In the genomic region with DNA sequence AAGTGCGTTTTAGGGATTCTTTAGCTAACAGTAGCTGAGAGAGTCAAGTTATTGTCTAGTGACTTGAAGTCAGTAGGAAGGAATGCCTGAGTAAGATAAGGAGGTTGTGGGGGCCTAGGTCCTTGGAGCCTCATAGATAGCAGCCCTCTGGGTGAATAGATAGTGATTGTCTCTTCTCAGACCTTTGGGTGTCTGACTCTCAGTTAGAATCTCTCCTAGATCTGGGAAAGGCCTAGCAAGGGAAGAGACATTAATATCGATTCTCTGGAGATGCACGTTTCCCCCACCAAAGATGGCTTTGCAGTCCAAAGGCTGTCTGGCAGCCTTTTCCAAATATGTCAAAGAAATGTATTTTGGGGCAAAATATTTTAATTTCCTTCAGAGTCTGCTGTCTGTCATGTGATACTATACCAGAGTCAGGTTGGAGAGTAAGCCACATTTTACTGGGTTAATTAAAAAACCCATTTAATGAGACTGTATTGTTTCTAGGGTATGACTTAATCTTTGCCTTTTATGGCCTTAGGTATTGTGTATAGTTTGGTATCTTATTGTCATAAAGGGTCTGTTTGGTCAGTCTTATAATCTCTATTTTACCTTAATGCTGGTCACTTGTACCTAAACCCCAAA, we compare ENCODE assay signal across 15 cellular contexts.
A peak's percentile ranks its signal among the peaks of the same experiment; 100 is the strongest.
DNase-seq lines count a peak whose midpoint lies in the region; ATAC-seq lines count a peak whose summit lies in the region.
"Had no signal": no experiment of that assay in that cellular context is flagged by ENCODE, and none has a peak within 500 bp of the region (broad histone marks: within the 10 kb centered on the region; RNA-seq: fewer than 3 reads in every experiment).

No MANE protein-coding gene starts in this region.

- POLR2A ChIA-PET in activated CD4-positive, alpha-beta T cell treated with anti-CD3 and anti-CD28 coated beads, Interleukin-2, amount 10 ng/mL, durations not matched to agents 7 days and 5 days (lab: Charles Lee) = interaction anchor here (0.6 kb wide), 1 partner anchor 90 kb away, joined by 3 read pairs; no protein-coding TSS in a partner anchor
- POLR2A ChIA-PET in naive thymus-derived CD8-positive, alpha-beta T cell (lab: Charles Lee) = interaction anchor here (0.6 to 1.6 kb wide), 4 partner anchors 9 to 117 kb away, joined by 3 to 6 read pairs (median 3); a partner anchor contains a TSS

- H3K27ac ChIP-seq in KOPT-K1 (ENCODE audit: low read depth, low read length, poor library complexity, severe bottlenecking) = peak overlapping the region; percentile 86
- no peak overlapping the region for H3K27ac ChIP-seq in aorta (ENCODE audit: low read depth in 1 of 2, low read length in 2 of 2)
- H3K27ac ChIP-seq: gastrocnemius medialis, HL-60, sigmoid colon had no signal

- no peak overlapping the region for H3K4me3 ChIP-seq in aorta (ENCODE audit: low read length in 2 of 2)
- H3K4me3 ChIP-seq: gastrocnemius medialis, sigmoid colon had no signal

- peak overlapping the region; percentile 80 for H3K27ac Mint-ChIP-seq in activated CD4-positive, alpha-beta T cell treated with anti-CD3 and anti-CD28 coated beads, Interleukin-2, amount 10 ng/mL, durations not matched to agents 7 days and 5 days
- H3K27ac Mint-ChIP-seq in activated CD4-positive, alpha-beta T cell treated with anti-CD3 and anti-CD28 coated beads, Interleukin-2, amount 10 ng/mL, durations not matched to agents 24 days and 14 days = no peak overlapping the region
- peak overlapping the region; percentile 90 for H3K27ac Mint-ChIP-seq in activated naive CD8-positive, alpha-beta T cell
- H3K27ac Mint-ChIP-seq in naive thymus-derived CD8-positive, alpha-beta T cell = peak overlapping the region; percentile 20 to 99 (median 85)
- H3K27ac Mint-ChIP-seq: HFFc6 had no signal

- ATAC-seq in naive thymus-derived CD8-positive, alpha-beta T cell = no peak
- ATAC-seq in aorta (ENCODE audit: low FRiP score) = no peak
- ATAC-seq: gastrocnemius medialis had no signal

- H3K36me3 Mint-ChIP-seq in activated CD4-positive, alpha-beta T cell treated with anti-CD3 and anti-CD28 coated beads, Interleukin-2, amount 10 ng/mL, durations not matched to agents 7 days and 5 days (ENCODE audit: low read depth) = peaks cover 42% of the 10 kb centered on the region
- H3K36me3 Mint-ChIP-seq in activated CD4-positive, alpha-beta T cell treated with anti-CD3 and anti-CD28 coated beads, Interleukin-2, amount 10 ng/mL, durations not matched to agents 24 days and 14 days (ENCODE audit: low read depth) = peaks cover 30% of the 10 kb centered on the region
- H3K36me3 Mint-ChIP-seq in activated naive CD8-positive, alpha-beta T cell = peaks cover 2% of the 10 kb centered on the region
- peaks cover 0 to 7% (median 4%) of the 10 kb centered on the region in 3 donors for H3K36me3 Mint-ChIP-seq in naive thymus-derived CD8-positive, alpha-beta T cell

- H3K4me1 ChIP-seq in aorta (ENCODE audit: control insufficient read depth in 1 of 2, insufficient read depth in 2 of 2, low read length in 2 of 2) = no peaks in the 10 kb centered on the region
- H3K4me1 ChIP-seq: sigmoid colon had no signal

- no peak overlapping the region for H3K4me3 Mint-ChIP-seq in activated CD4-positive, alpha-beta T cell treated with anti-CD3 and anti-CD28 coated beads, Interleukin-2, amount 10 ng/mL, durations not matched to agents 7 days and 5 days
- no peak overlapping the region for H3K4me3 Mint-ChIP-seq in activated CD4-positive, alpha-beta T cell treated with anti-CD3 and anti-CD28 coated beads, Interleukin-2, amount 10 ng/mL, durations not matched to agents 24 days and 14 days
- no peak overlapping the region for H3K4me3 Mint-ChIP-seq in activated naive CD8-positive, alpha-beta T cell
- peak overlapping the region in 3 of 10 donors; percentile 55 to 77 (median 66) for H3K4me3 Mint-ChIP-seq in naive thymus-derived CD8-positive, alpha-beta T cell
- H3K4me3 Mint-ChIP-seq: HFFc6 had no signal

- peaks cover 68% of the 10 kb centered on the region for H3K4me1 Mint-ChIP-seq in activated CD4-positive, alpha-beta T cell treated with anti-CD3 and anti-CD28 coated beads, Interleukin-2, amount 10 ng/mL, durations not matched to agents 7 days and 5 days
- H3K4me1 Mint-ChIP-seq in activated CD4-positive, alpha-beta T cell treated with anti-CD3 and anti-CD28 coated beads, Interleukin-2, amount 10 ng/mL, durations not matched to agents 24 days and 14 days = peaks cover 46% of the 10 kb centered on the region
- H3K4me1 Mint-ChIP-seq in activated naive CD8-positive, alpha-beta T cell (ENCODE audit: low read depth) = peaks cover 54% of the 10 kb centered on the region
- peaks cover 26 to 89% (median 67%) of the 10 kb centered on the region in 4 donors for H3K4me1 Mint-ChIP-seq in naive thymus-derived CD8-positive, alpha-beta T cell

- H3K9me3 ChIP-seq in KOPT-K1 (ENCODE audit: insufficient read depth, low read length, poor library complexity, severe bottlenecking) (no peaks in the 10 kb centered on the region), aorta (ENCODE audit: control insufficient read depth, low read length) (no peaks in the 10 kb centered on the region)
- H3K9me3 ChIP-seq: gastrocnemius medialis had no signal

- WGBS in aorta, 2 donors = 92% methylated on average over 3 of the region's 3 CpGs

- no peaks in the 10 kb centered on the region for H3K27me3 Mint-ChIP-seq in activated CD4-positive, alpha-beta T cell treated with anti-CD3 and anti-CD28 coated beads, Interleukin-2, amount 10 ng/mL, durations not matched to agents 7 days and 5 days
- H3K27me3 Mint-ChIP-seq in activated CD4-positive, alpha-beta T cell treated with anti-CD3 and anti-CD28 coated beads, Interleukin-2, amount 10 ng/mL, durations not matched to agents 24 days and 14 days = no peaks in the 10 kb centered on the region
- no peaks in the 10 kb centered on the region for H3K27me3 Mint-ChIP-seq in activated naive CD8-positive, alpha-beta T cell
- no peaks in the 10 kb centered on the region for H3K27me3 Mint-ChIP-seq in naive thymus-derived CD8-positive, alpha-beta T cell

- intact Hi-C loops in activated CD4-positive, alpha-beta T cell treated with anti-CD3 and anti-CD28 coated beads, Interleukin-2, amount 10 ng/mL, durations not matched to agents 24 days and 14 days (cut with micrococcal nuclease) = no loop called here
- intact Hi-C loops in aorta (cut with DNase I) = no loop called here

- no peaks in the 10 kb centered on the region for H3K36me3 ChIP-seq in KOPT-K1 (ENCODE audit: insufficient read depth, low read length)
- H3K36me3 ChIP-seq in aorta (ENCODE audit: control insufficient read depth in 1 of 2, insufficient read depth in 2 of 2, low read length in 1 of 2) = no peaks in the 10 kb centered on the region
- H3K36me3 ChIP-seq: gastrocnemius medialis, sigmoid colon had no signal

- peaks cover 7% of the 10 kb centered on the region for H3K9me3 Mint-ChIP-seq in activated CD4-positive, alpha-beta T cell treated with anti-CD3 and anti-CD28 coated beads, Interleukin-2, amount 10 ng/mL, durations not matched to agents 7 days and 5 days
- no peaks in the 10 kb centered on the region for H3K9me3 Mint-ChIP-seq in activated CD4-positive, alpha-beta T cell treated with anti-CD3 and anti-CD28 coated beads, Interleukin-2, amount 10 ng/mL, durations not matched to agents 24 days and 14 days
- H3K9me3 Mint-ChIP-seq in activated naive CD8-positive, alpha-beta T cell (ENCODE audit: low read depth) = no peaks in the 10 kb centered on the region
- no peaks in the 10 kb centered on the region for H3K9me3 Mint-ChIP-seq in naive thymus-derived CD8-positive, alpha-beta T cell
- H3K9me3 Mint-ChIP-seq: HFFc6 had no signal

- CTCF ChIA-PET in activated CD4-positive, alpha-beta T cell treated with anti-CD3 and anti-CD28 coated beads, Interleukin-2, amount 10 ng/mL, durations not matched to agents 7 days and 5 days (lab: Charles Lee) = no interaction called here

- no peaks in the 10 kb centered on the region for H3K27me3 ChIP-seq in aorta (ENCODE audit: control insufficient read depth in 1 of 2, insufficient read depth in 2 of 2, low read length in 1 of 2)
- H3K27me3 ChIP-seq: gastrocnemius medialis, sigmoid colon had no signal

- DNase-seq in activated CD4-positive, alpha-beta T cell treated with anti-CD3 and anti-CD28 coated beads, Interleukin-2, amount 10 ng/mL, durations not matched to agents 7 days and 5 days = no peak
- DNase-seq in activated CD4-positive, alpha-beta T cell treated with anti-CD3 and anti-CD28 coated beads, Interleukin-2, amount 10 ng/mL, durations not matched to agents 24 days and 14 days = no peak
- no peak for DNase-seq in naive thymus-derived CD8-positive, alpha-beta T cell
- no peak for DNase-seq in stimulated activated CD4-positive, alpha-beta T cell treated with anti-CD3 and anti-CD28 coated beads, Interleukin-4, amount 100 ng/mL, for 4 hours
- DNase-seq in aorta (no peak), KG1 (lab: John Stamatoyannopoulos, UW) (no peak)
- DNase-seq: gastrocnemius medialis; HFFc6; NCI-H187; nucleus accumbens; sigmoid colon; stimulated activated naive CD4-positive, alpha-beta T cell had no signal
